ENCODE assay signal across 35 cellular contexts in genomic region chr7:45230083-45230482, GRCh38.
"Had no signal": no experiment of that assay in that cellular context is flagged by ENCODE, and none has a peak within 500 bp of the region (broad histone marks: within the 10 kb centered on the region; RNA-seq: fewer than 3 reads in every experiment).

No MANE protein-coding gene starts in this region.

- H3K27ac Mint-ChIP-seq: activated B cell treated with CpG ODN at 0.5 μM for 24 hours; activated CD4-positive, alpha-beta memory T cell treated with anti-CD3 and anti-CD28 coated beads for 36 hours; activated naive CD4-positive, alpha-beta T cell treated with anti-CD3 and anti-CD28 coated beads for 36 hours; activated naive CD4-positive, alpha-beta T cell treated with anti-CD3 and anti-CD28 coated beads, Interleukin-2, amount 50 U/mL, for 72 hours; activated T-cell treated with anti-CD3 and anti-CD28 coated beads, Interleukin-2, amount 50 U/mL, for 72 hours; activated T-helper 2 cell treated with anti-CD3 and anti-CD28 coated beads, Interferon-gamma antibody, Interleukin-2, Interleukin-4, amounts not matched to agents 10 μg/mL and 5 μg/mL and 100 μg/mL, durations not matched to agents 14 hours and 24 hours and 36 hours had no signal

- H3K4me1 ChIP-seq: adrenal gland, body of pancreas, breast epithelium, Peyer's patch had no signal

- H3K9me3 ChIP-seq: adrenal gland, body of pancreas, breast epithelium, MG63, Peyer's patch had no signal

- ATAC-seq: activated naive CD4-positive, alpha-beta T cell treated with anti-CD3 and anti-CD28 coated beads, Interleukin-2, amount 50 U/mL, for 72 hours; activated T-cell treated with anti-CD3 and anti-CD28 coated beads, Interleukin-2, amount 50 U/mL, for 72 hours; body of pancreas; PC-3; Right ventricle myocardium inferior had no signal

- H3K27me3 ChIP-seq: body of pancreas, MG63, Peyer's patch had no signal

- H3K27ac ChIP-seq: body of pancreas, breast epithelium, Peyer's patch, RWPE1, VCaP had no signal

- DNase-seq: activated B cell treated with CpG ODN at 0.5 μM for 24 hours; activated CD4-positive, alpha-beta memory T cell treated with anti-CD3 and anti-CD28 coated beads for 36 hours; activated CD4-positive, alpha-beta T cell treated with anti-CD3 and anti-CD28 coated beads for 4 hours; activated CD4-positive, alpha-beta T cell treated with anti-CD3 and anti-CD28 coated beads, Interleukin-2, amount 50 U/mL, for 1 hour; activated CD4-positive, CD25-positive, alpha-beta regulatory T cell treated with anti-CD3 and anti-CD28 coated beads, Interleukin-2, amount 50 U/mL, for 72 hours; activated CD8-positive, alpha-beta memory T cell treated with anti-CD3 and anti-CD28 coated beads, Interleukin-2, amount 50 U/mL, for 4 hours; activated gamma-delta T cell; activated naive CD4-positive, alpha-beta T cell treated with anti-CD3 and anti-CD28 coated beads for 36 hours; activated T-cell treated with anti-CD3 and anti-CD28 coated beads for 4 hours; activated T-cell treated with anti-CD3 and anti-CD28 coated beads, Interleukin-2, amount 50 U/mL, for 72 hours; body of pancreas; Kasumi-1; KG1; MG63; NCI-H1048; NCI-H1105 treated with DMSO at 0.1 percent for 48 hours; NCI-H1436 treated with DMSO at 0.1 percent for 48 hours; NCI-H1694 treated with DMSO at 0.1 percent for 48 hours; NCI-H2029; NCI-H345; NCI-H524 treated with DMSO at 0.1 percent for 48 hours; PC-3; Peyer's patch; SW 1271; T-helper 1 cell; T-helper 2 cell; T-helper 9 cell had no signal

- H3K9me3 Mint-ChIP-seq: activated B cell treated with CpG ODN at 0.5 μM for 24 hours; activated CD4-positive, alpha-beta memory T cell treated with anti-CD3 and anti-CD28 coated beads for 36 hours; activated naive CD4-positive, alpha-beta T cell treated with anti-CD3 and anti-CD28 coated beads for 36 hours; activated naive CD4-positive, alpha-beta T cell treated with anti-CD3 and anti-CD28 coated beads, Interleukin-2, amount 50 U/mL, for 72 hours; activated T-cell treated with anti-CD3 and anti-CD28 coated beads, Interleukin-2, amount 50 U/mL, for 72 hours; activated T-helper 2 cell treated with anti-CD3 and anti-CD28 coated beads, Interferon-gamma antibody, Interleukin-2, Interleukin-4, amounts not matched to agents 10 μg/mL and 5 μg/mL and 100 μg/mL, durations not matched to agents 14 hours and 24 hours and 36 hours had no signal

- H3K4me1 Mint-ChIP-seq: activated B cell treated with CpG ODN at 0.5 μM for 24 hours had no signal

- H3K4me3 Mint-ChIP-seq: activated B cell treated with CpG ODN at 0.5 μM for 24 hours; activated CD4-positive, alpha-beta memory T cell treated with anti-CD3 and anti-CD28 coated beads for 36 hours; activated naive CD4-positive, alpha-beta T cell treated with anti-CD3 and anti-CD28 coated beads for 36 hours; activated T-cell treated with anti-CD3 and anti-CD28 coated beads, Interleukin-2, amount 50 U/mL, for 72 hours had no signal

- H3K36me3 Mint-ChIP-seq: activated CD4-positive, alpha-beta memory T cell treated with anti-CD3 and anti-CD28 coated beads for 36 hours; activated naive CD4-positive, alpha-beta T cell treated with anti-CD3 and anti-CD28 coated beads, Interleukin-2, amount 50 U/mL, for 72 hours had no signal

- H3K4me3 ChIP-seq: adrenal gland, body of pancreas, breast epithelium, MG63, Peyer's patch had no signal

- H3K36me3 ChIP-seq: adrenal gland, breast epithelium, MG63, Peyer's patch had no signal

- FAIRE-seq: astrocyte had no signal
